ENCODE assay signal across 24 cellular contexts in genomic region chr5:24749701-24750100, GRCh38.
"Had no signal": no experiment of that assay in that cellular context is flagged by ENCODE, and none has a peak within 500 bp of the region (broad histone marks: within the 10 kb centered on the region; RNA-seq: fewer than 3 reads in every experiment).

No MANE protein-coding gene starts in this region.

- H3K79me2 ChIP-seq: parathyroid adenoma had no signal

- ATAC-seq: activated T-helper 17 cell treated with anti-CD3 and anti-CD28 coated beads, Interleukin-2, amount 50 U/mL, for 72 hours; gastroesophageal sphincter; heart left ventricle; left colon; right cardiac atrium; stimulated activated naive CD8-positive, alpha-beta T cell treated with anti-CD3 and anti-CD28 coated beads, Interleukin-15, Interleukin-2, amounts not matched to agents 100 U/mL and 50 U/mL, for 24 hours; WTC11 had no signal

- H3K27ac ChIP-seq: adrenal gland, cardiac muscle cell, gastroesophageal sphincter, heart left ventricle, parathyroid adenoma, tibial nerve had no signal

- H3K4me3 ChIP-seq: adrenal gland, cardiac muscle cell, gastroesophageal sphincter, heart left ventricle, tibial nerve had no signal

- H3K9me3 ChIP-seq: adrenal gland, gastroesophageal sphincter, heart left ventricle, tibial nerve had no signal

- H2AFZ ChIP-seq: parathyroid adenoma had no signal

- H3K36me3 ChIP-seq: adrenal gland, cardiac muscle cell, gastroesophageal sphincter, heart left ventricle, tibial nerve had no signal

- H3K9ac ChIP-seq: parathyroid adenoma had no signal

- H3K27me3 ChIP-seq: adrenal gland, cardiac muscle cell, gastroesophageal sphincter, heart left ventricle, tibial nerve had no signal

- H3K4me1 ChIP-seq: adrenal gland, gastroesophageal sphincter, heart left ventricle, parathyroid adenoma, tibial nerve had no signal

- DNase-seq: activated CD4-positive, alpha-beta T cell treated with anti-CD3 and anti-CD28 coated beads, Interleukin-2, amount 50 U/mL, for 4 hours; activated CD8-positive, alpha-beta memory T cell treated with anti-CD3 and anti-CD28 coated beads for 24 hours; activated CD8-positive, alpha-beta memory T cell treated with anti-CD3 and anti-CD28 coated beads, Interleukin-2, amount 50 U/mL, for 4 hours; activated naive CD4-positive, alpha-beta T cell; activated T-cell treated with anti-CD3 and anti-CD28 coated beads, Interleukin-2, amount 50 U/mL, for 24 hours; adrenal gland; effector CD4-positive, alpha-beta T cell; erythroblast; heart left ventricle; left colon; naive B cell; nucleus accumbens; stimulated activated CD4-positive, alpha-beta T cell treated with anti-CD3 and anti-CD28 coated beads, Interleukin-12 subunit alpha, Interleukin-12 subunit beta, amount 100 ng/mL, for 4 hours; stimulated activated CD4-positive, alpha-beta T cell treated with anti-CD3 and anti-CD28 coated beads, Interleukin-4, amount 100 ng/mL, for 4 hours; stimulated activated naive CD8-positive, alpha-beta T cell treated with anti-CD3 and anti-CD28 coated beads, Interleukin-15, Interleukin-2, amounts not matched to agents 100 U/mL and 50 U/mL, for 24 hours; substantia nigra; T1000 had no signal
